7 cellular contexts compared by ENCODE assay signal in genomic region chr1:21956720-21957552, GRCh38. TPM values are rescaled to one million over a fixed set of nuclear protein-coding genes. Genes with fewer than 3 reads are reported as not detected.
A peak's percentile ranks its signal among the peaks of the same experiment; 100 is the strongest.
DNase-seq lines count a peak whose midpoint lies in the region; FAIRE-seq and TF ChIP-seq lines count a peak whose summit lies in the region.

No MANE protein-coding gene starts in this region.

- H3K27me3 ChIP-seq in mucosa of stomach (ENCODE audit: control insufficient read depth, insufficient read depth, low read length) = peaks cover 2% of the 10 kb centered on the region
- H3K27me3 ChIP-seq in transverse colon = no peaks in the 10 kb centered on the region

- H3K4me1 ChIP-seq in mucosa of stomach (ENCODE audit: control insufficient read depth, insufficient read depth, low read length) (peaks cover 31% of the 10 kb centered on the region), transverse colon (peaks cover 7 to 27% (median 19%) of the 10 kb centered on the region in 4 donors)

- no peak for FAIRE-seq in GM19239 (lab: Jason Lieb, UNC)

- peak overlapping the region; percentile 96 for H3K27ac ChIP-seq in VCaP
- H3K27ac ChIP-seq in transverse colon = peak overlapping the region in 3 of 4 donors; percentile 37 to 77 (median 58)

- TF ChIP-seq POLR2A in transverse colon (IDR thresholded peaks at IDR 0.05) = no peak

- H3K9ac ChIP-seq in mucosa of stomach (ENCODE audit: low read length) = peak overlapping the region; percentile 3

- intact Hi-C loops in transverse colon (cut with DNase I; ENCODE audit: low total_unique reads) = no loop called here

- H3K4me3 ChIP-seq in mucosa of stomach (ENCODE audit: low read length) = no peak overlapping the region
- no peak overlapping the region for H3K4me3 ChIP-seq in transverse colon

- TF ChIP-seq CTCF in VCaP (conservative IDR thresholded peaks at IDR 0.05) = no peak
- TF ChIP-seq CTCF in transverse colon (IDR thresholded peaks at IDR 0.05) = no peak

- H3K36me3 ChIP-seq in mucosa of stomach (ENCODE audit: control insufficient read depth, insufficient read depth, low read length) (no peaks in the 10 kb centered on the region), transverse colon (no peaks in the 10 kb centered on the region)

- H3K9me3 ChIP-seq in mucosa of stomach (ENCODE audit: control insufficient read depth, low read length) (no peaks in the 10 kb centered on the region), transverse colon (no peaks in the 10 kb centered on the region)

- DNase-seq in KBM-7 (peak; percentile 58), transverse colon (peak; percentile 66), GM19239 (ENCODE audit: insufficient read length, low spot score) (no peak), epidermal melanocyte (ENCODE audit: insufficient read length, low spot score) (no peak)
- peak; percentile 78 for DNase-seq in central memory CD4-positive, alpha-beta T cell

- WGBS in transverse colon (ENCODE audit: low coverage in 1 of 2), 2 donors = 43% methylated on average over 16 of the region's 18 CpGs; no CpG with 5 or more reads in 1 of the 2 donors

- in situ Hi-C loops in KBM-7 (cut with MboI; ENCODE audit: low pct_unique_long_range_greater_than_20kb, low sequenced_read_pairs) = loop anchor here (10.0 kb wide), 1 partner anchor 62 kb away; no protein-coding TSS in a partner anchor
- in situ Hi-C loops in transverse colon (cut with MboI; ENCODE audit: low pct_ligation_motif_present in 1 of 4, low pct_unique_long_range_greater_than_20kb in 1 of 4, low sequenced_read_pairs in 3 of 4) = loop anchor here in 2 of 4 donors (25.0 kb wide), 2 partner anchors 95 to 270 kb away; no protein-coding TSS in a partner anchor

- no peak for TF ChIP-seq EP300 in transverse colon (IDR thresholded peaks at IDR 0.05; ENCODE audit: low read depth)

RNA-seq across cellular contexts. Expression of gene HSPG2, which starts 19.8 kb away (rescaled TPM):
- total RNA-seq in transverse colon = 100 to 1,000 TPM; 107 to 343 (median 228) TPM

RNA-seq across cellular contexts. Expression of gene CELA3B, which starts 19.9 kb away (rescaled TPM):
- not detected for total RNA-seq in transverse colon

RNA-seq across cellular contexts. Expression of gene CELA3A, which starts 44.5 kb away (rescaled TPM):
- total RNA-seq in transverse colon = not detected

Comparison
In these comparisons a context has a peak if more than half of its experiments do, and no peak if none do; other contexts are left out.
1. DNase-seq: peak in KBM-7 (single experiment), central memory CD4-positive, alpha-beta T cell (single experiment) and transverse colon (single experiment); none in GM19239 (single experiment) and epidermal melanocyte (single experiment).